ENCODE assay signal across 13 cellular contexts in genomic region chr3:13621381-13622221, GRCh38.
DNase-seq lines count a peak whose midpoint lies in the region; ATAC-seq and TF ChIP-seq lines count a peak whose summit lies in the region.
"Had no signal": no experiment of that assay in that cellular context is flagged by ENCODE, and none has a peak within 500 bp of the region (broad histone marks: within the 10 kb centered on the region; RNA-seq: fewer than 3 reads in every experiment).

No MANE protein-coding gene starts in this region.

- H2AFZ ChIP-seq in DND-41 (ENCODE audit: low read depth, low read length) = peak overlapping the region; percentile 93
- H2AFZ ChIP-seq: parathyroid adenoma had no signal

- H3K4me1 ChIP-seq in DND-41 (ENCODE audit: insufficient read depth, low read length) = peaks cover 22% of the 10 kb centered on the region
- H3K4me1 ChIP-seq: left lung, parathyroid adenoma had no signal

- no peaks in the 10 kb centered on the region for H3K27me3 Mint-ChIP-seq in activated naive CD8-positive, alpha-beta T cell treated with anti-CD3 and anti-CD28 coated beads, Interleukin-2, amount 10 ng/mL, durations not matched to agents 7 days and 5 days

- H3K4me3 Mint-ChIP-seq in activated naive CD8-positive, alpha-beta T cell treated with anti-CD3 and anti-CD28 coated beads, Interleukin-2, amount 10 ng/mL, durations not matched to agents 7 days and 5 days = peak overlapping the region; percentile 90

- peak overlapping the region; percentile 25 to 79; a peak in 3 of 4 replicates for H3K4me3 ChIP-seq in DND-41 (ENCODE audit: low read depth in 1 of 2, low read length in 2 of 2)
- H3K4me3 ChIP-seq: left lung had no signal

- peak; percentile 87 for DNase-seq in DND-41
- DNase-seq in activated CD4-positive, alpha-beta T cell treated with anti-CD3 and anti-CD28 coated beads, Interleukin-2, amount 50 U/mL, for 1 hour = peak; percentile 34
- peak; percentile 67 for DNase-seq in activated naive CD8-positive, alpha-beta T cell treated with anti-CD3 and anti-CD28 coated beads, Interleukin-2, amount 10 ng/mL, durations not matched to agents 7 days and 5 days
- DNase-seq in stimulated activated CD4-positive, alpha-beta T cell treated with anti-CD3 and anti-CD28 coated beads, TNF-alpha, amount 100 ng/mL, for 24 hours (ENCODE audit: low read depth in 3 of 3) = peak in 2 of 3 experiments; percentile 0 to 18
- DNase-seq in dermis blood vessel endothelial cell = no peak
- no peak for DNase-seq in NCI-H446 treated with DMSO at 0.1 percent for 48 hours (lab: John Stamatoyannopoulos, UW)
- no peak for DNase-seq in NCI-H1694 treated with DMSO at 0.1 percent for 48 hours (lab: John Stamatoyannopoulos, UW)
- DNase-seq in hypothalamus (lab: John Stamatoyannopoulos, UW) = no peak
- DNase-seq: foreskin melanocyte, NCI-H187 treated with DMSO at 0.1 percent for 48 hours had no signal

- peak; percentile 53 for TF ChIP-seq CTCF in DND-41 (IDR thresholded peaks at IDR 0.05; ENCODE audit: borderline replicate concordance, extremely low read depth, low read length, poor library complexity, severe bottlenecking)

- H3K9ac ChIP-seq in DND-41 (ENCODE audit: low read depth, low read length) = peak overlapping the region; percentile 74
- H3K9ac ChIP-seq: parathyroid adenoma had no signal

- peak; percentile 99 for ATAC-seq in DND-41 (ENCODE audit: insufficient read depth, low read depth)
- ATAC-seq in activated naive CD8-positive, alpha-beta T cell treated with anti-CD3 and anti-CD28 coated beads, Interleukin-2, amount 10 ng/mL, durations not matched to agents 7 days and 5 days (ENCODE audit: low read depth) = peak; percentile 94
- ATAC-seq: left lung, Panc1 had no signal

- H4K20me1 ChIP-seq in DND-41 (ENCODE audit: insufficient read depth, low read length) = no peaks in the 10 kb centered on the region

- H3K9me3 ChIP-seq in DND-41 (ENCODE audit: insufficient read depth, low read length, severe bottlenecking) = no peaks in the 10 kb centered on the region
- H3K9me3 ChIP-seq: left lung had no signal

- H3K4me2 ChIP-seq in DND-41 (ENCODE audit: insufficient read depth, low read length) = peak overlapping the region; percentile 89

- no peaks in the 10 kb centered on the region for H3K79me2 ChIP-seq in DND-41 (ENCODE audit: insufficient read depth, low read length)
- H3K79me2 ChIP-seq: parathyroid adenoma had no signal

- H3K27me3 ChIP-seq in DND-41 (ENCODE audit: insufficient read depth, low read length, poor library complexity) = no peaks in the 10 kb centered on the region
- H3K27me3 ChIP-seq: left lung had no signal

- POLR2A ChIA-PET in activated naive CD8-positive, alpha-beta T cell treated with anti-CD3 and anti-CD28 coated beads, Interleukin-2, amount 10 ng/mL, durations not matched to agents 7 days and 5 days (lab: Charles Lee) = interaction anchor here (1.0 to 1.8 kb wide), 2 partner anchors 77 to 142 kb away, joined by 3 to 5 read pairs; partner anchors contain the start of gene HDAC11

- no peaks in the 10 kb centered on the region for H3K36me3 Mint-ChIP-seq in activated naive CD8-positive, alpha-beta T cell treated with anti-CD3 and anti-CD28 coated beads, Interleukin-2, amount 10 ng/mL, durations not matched to agents 7 days and 5 days

- H3K36me3 ChIP-seq in DND-41 (ENCODE audit: insufficient read depth, low read length) = no peaks in the 10 kb centered on the region
- H3K36me3 ChIP-seq: left lung had no signal

- H3K4me1 Mint-ChIP-seq in activated naive CD8-positive, alpha-beta T cell treated with anti-CD3 and anti-CD28 coated beads, Interleukin-2, amount 10 ng/mL, durations not matched to agents 7 days and 5 days = peaks cover 5% of the 10 kb centered on the region

- peak overlapping the region; percentile 98 for H3K27ac Mint-ChIP-seq in activated naive CD8-positive, alpha-beta T cell treated with anti-CD3 and anti-CD28 coated beads, Interleukin-2, amount 10 ng/mL, durations not matched to agents 7 days and 5 days

- H3K9me3 Mint-ChIP-seq in activated naive CD8-positive, alpha-beta T cell treated with anti-CD3 and anti-CD28 coated beads, Interleukin-2, amount 10 ng/mL, durations not matched to agents 7 days and 5 days = no peaks in the 10 kb centered on the region

- peak overlapping the region; percentile 89 for H3K27ac ChIP-seq in DND-41 (ENCODE audit: low read length)
- H3K27ac ChIP-seq: left lung, parathyroid adenoma had no signal

Comparison
In these comparisons a context has a peak if more than half of its experiments do, and no peak if none do; other contexts are left out.
1. DNase-seq: peak in DND-41 (single experiment), activated CD4-positive, alpha-beta T cell treated with anti-CD3 and anti-CD28 coated beads, Interleukin-2, amount 50 U/mL, for 1 hour (single experiment), activated naive CD8-positive, alpha-beta T cell treated with anti-CD3 and anti-CD28 coated beads, Interleukin-2, amount 10 ng/mL, durations not matched to agents 7 days and 5 days (single experiment) and stimulated activated CD4-positive, alpha-beta T cell treated with anti-CD3 and anti-CD28 coated beads, TNF-alpha, amount 100 ng/mL, for 24 hours (2 of 3); none in dermis blood vessel endothelial cell (single experiment), NCI-H446 treated with DMSO at 0.1 percent for 48 hours (single experiment), NCI-H1694 treated with DMSO at 0.1 percent for 48 hours (single experiment) and hypothalamus (0 of 51).